Comparison of ENCODE assay signal across 8 cellular contexts in genomic region chr15:75844629-75845390, GRCh38. TPM values are rescaled to one million over a fixed set of nuclear protein-coding genes. Genes with fewer than 3 reads are reported as not detected.
DNase-seq lines count a peak whose midpoint lies in the region; ATAC-seq and TF ChIP-seq lines count a peak whose summit lies in the region.

No MANE protein-coding gene starts in this region.

- H3K27me3 ChIP-seq in BE2C (no peaks in the 10 kb centered on the region; the same call in 1 of the 2 replicates), Loucy (ENCODE audit: insufficient read depth, low read length, poor library complexity, severe bottlenecking) (peaks cover 5% of the 10 kb centered on the region), muscle layer of duodenum (ENCODE audit: low read depth, low read length) (no peaks in the 10 kb centered on the region)

- H3K9me3 ChIP-seq in BE2C (no peaks in the 10 kb centered on the region), Loucy (ENCODE audit: insufficient read depth, low read depth, low read length) (no peaks in the 10 kb centered on the region), muscle layer of duodenum (ENCODE audit: control insufficient read depth in 1 of 2, low read length in 2 of 2) (no peaks in the 10 kb centered on the region)

- peak overlapping the region; percentile 97 for H3K4me2 ChIP-seq in Loucy (ENCODE audit: low read depth, low read length, poor library complexity, severe bottlenecking)

- peaks cover 15% of the 10 kb centered on the region for H3F3A ChIP-seq in Loucy (ENCODE audit: low read depth)

- DNase-seq in BE2C (no peak), AG20443 (ENCODE audit: low spot score) (no peak)
- DNase-seq in central memory CD4-positive, alpha-beta T cell: peak; percentile 32

- no peaks in the 10 kb centered on the region for H3K9me2 ChIP-seq in Loucy (replicated peaks; ENCODE audit: low read depth, low read length)

- ATAC-seq in HG03432 (IDR thresholded peaks at IDR 0.05; ENCODE audit: unreplicated experiment) (no peak), GM21786 (IDR thresholded peaks at IDR 0.05; ENCODE audit: unreplicated experiment) (no peak), GM19467 (IDR thresholded peaks at IDR 0.05; ENCODE audit: unreplicated experiment) (no peak)

- H3K9ac ChIP-seq in Loucy (ENCODE audit: low read depth, low read length, poor library complexity, severe bottlenecking): peak overlapping the region; percentile 95

- H3K4me1 ChIP-seq in BE2C: peaks cover 8% of the 10 kb centered on the region
- peaks cover 53% of the 10 kb centered on the region for H3K4me1 ChIP-seq in Loucy (ENCODE audit: insufficient read depth, low read length, poor library complexity, severe bottlenecking)
- peaks cover 6 to 13% of the 10 kb centered on the region in 2 donors for H3K4me1 ChIP-seq in muscle layer of duodenum (ENCODE audit: control insufficient read depth in 1 of 2, insufficient read depth in 2 of 2, low read length in 2 of 2)

- H3K79me2 ChIP-seq in Loucy (ENCODE audit: insufficient read depth, low read length): peaks cover 63% of the 10 kb centered on the region

- TF ChIP-seq CTCF in BE2C (IDR thresholded peaks at IDR 0.05; ENCODE audit: low read depth, low read length): no peak
- TF ChIP-seq CTCF in Loucy (conservative IDR thresholded peaks at IDR 0.05; ENCODE audit: low read length): no peak

- H3K27ac ChIP-seq in muscle layer of duodenum (ENCODE audit: low read length): peak overlapping the region; percentile 26

- H4K20me1 ChIP-seq in Loucy (ENCODE audit: insufficient read depth, low read length, poor library complexity, severe bottlenecking): peaks cover 59% of the 10 kb centered on the region

- H3K36me3 ChIP-seq in BE2C (no peaks in the 10 kb centered on the region), Loucy (ENCODE audit: insufficient read depth, low read length) (no peaks in the 10 kb centered on the region), muscle layer of duodenum (ENCODE audit: control insufficient read depth in 1 of 2, insufficient read depth in 2 of 2, low read length in 2 of 2) (no peaks in the 10 kb centered on the region)

- no peak overlapping the region for H2AFZ ChIP-seq in Loucy (ENCODE audit: low read length)

- H3K4me3 ChIP-seq in BE2C (ENCODE audit: low read depth, low read length): peak overlapping the region; percentile 92
- H3K4me3 ChIP-seq in Loucy (ENCODE audit: low read length, poor library complexity, severe bottlenecking): peak overlapping the region; percentile 89
- H3K4me3 ChIP-seq in muscle layer of duodenum (ENCODE audit: low read depth in 1 of 2, low read length in 2 of 2): peak overlapping the region; percentile 80 to 90

RNA-seq across cellular contexts. Expression of gene UBE2Q2, which starts 1.6 kb away (rescaled TPM):
- polyA plus RNA-seq in BE2C (2012; ENCODE audit: insufficient read depth, insufficient read length, low read depth): 9.4 TPM

RNA-seq across cellular contexts. Expression of gene FBXO22, which starts 58.9 kb away (rescaled TPM):
- polyA plus RNA-seq in BE2C (2012; ENCODE audit: insufficient read depth, insufficient read length, low read depth): 66.1 TPM
